ENCODE assay signal across 36 cellular contexts in the genomic region with DNA sequence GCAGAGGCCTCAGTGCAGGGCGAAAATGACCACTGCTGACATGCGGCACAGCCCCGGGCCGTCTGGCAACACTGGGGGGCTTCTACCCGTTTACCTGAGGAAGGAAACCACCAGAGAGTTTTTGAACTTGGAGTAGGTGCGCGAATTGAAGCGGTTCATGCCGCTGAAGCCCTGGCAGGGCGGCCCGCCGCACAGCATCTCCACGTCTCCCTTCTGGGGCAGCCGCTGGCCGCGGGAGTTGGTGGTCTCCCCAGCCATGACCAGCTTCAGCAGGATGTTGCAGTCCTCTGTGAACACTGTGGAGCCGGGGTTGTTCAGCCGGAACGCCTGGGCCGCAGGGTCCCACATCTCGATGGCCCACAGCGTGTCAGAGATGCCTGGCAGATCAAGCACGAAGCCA. TPM values are rescaled to one million over a fixed set of nuclear protein-coding genes. Genes with fewer than 3 reads are reported as not detected.
"Had no signal": no experiment of that assay in that cellular context is flagged by ENCODE, and none has a peak within 500 bp of the region (broad histone marks: within the 10 kb centered on the region; RNA-seq: fewer than 3 reads in every experiment).

No MANE protein-coding gene starts in this region.

- H3K9me3 ChIP-seq: gastroesophageal sphincter, psoas muscle, sigmoid colon, stomach, thyroid gland, upper lobe of left lung, vagina had no signal

- H3K9me3 Mint-ChIP-seq: activated CD4-positive, alpha-beta memory T cell treated with anti-CD3 and anti-CD28 coated beads for 36 hours; activated CD4-positive, alpha-beta T cell treated with anti-CD3 and anti-CD28 coated beads, Interleukin-2, amount 10 ng/mL, durations not matched to agents 24 days and 14 days; activated T-helper 2 cell treated with anti-CD3 and anti-CD28 coated beads, Interferon-gamma antibody, Interleukin-2, Interleukin-4, amounts not matched to agents 10 μg/mL and 5 μg/mL and 100 μg/mL, durations not matched to agents 14 hours and 24 hours and 36 hours; central memory CD8-positive, alpha-beta T cell; mesothelial cell of epicardium; naive B cell; stimulated activated naive B cell treated with anti-CD40 and anti-IgM and Interleukin-4, amounts not matched to agents 10 μg/mL and 1 μg/mL and 100 μg/mL, for 72 hours; T-helper 1 cell treated with Interleukin-12 subunit alpha and Interleukin-12 subunit beta and Interleukin-4 antibody, amounts not matched to agents 30 μg/mL and 1 μg/mL, for 36 hours had no signal

- H2AFZ ChIP-seq: hepatocyte, parathyroid adenoma had no signal

- H3K27me3 Mint-ChIP-seq: activated CD4-positive, alpha-beta memory T cell treated with anti-CD3 and anti-CD28 coated beads for 36 hours; activated CD4-positive, alpha-beta T cell treated with anti-CD3 and anti-CD28 coated beads, Interleukin-2, amount 10 ng/mL, durations not matched to agents 24 days and 14 days; activated naive CD8-positive, alpha-beta T cell; central memory CD8-positive, alpha-beta T cell; naive B cell; stimulated activated naive B cell treated with anti-CD40 and anti-IgM and Interleukin-4, amounts not matched to agents 10 μg/mL and 1 μg/mL and 100 μg/mL, for 72 hours had no signal

- H3K27ac Mint-ChIP-seq: activated CD4-positive, alpha-beta memory T cell treated with anti-CD3 and anti-CD28 coated beads for 36 hours; activated CD4-positive, alpha-beta T cell treated with anti-CD3 and anti-CD28 coated beads, Interleukin-2, amount 10 ng/mL, durations not matched to agents 24 days and 14 days; activated naive CD8-positive, alpha-beta T cell; activated T-helper 2 cell treated with anti-CD3 and anti-CD28 coated beads, Interferon-gamma antibody, Interleukin-2, Interleukin-4, amounts not matched to agents 10 μg/mL and 5 μg/mL and 100 μg/mL, durations not matched to agents 14 hours and 24 hours and 36 hours; mesothelial cell of epicardium; T-helper 1 cell treated with Interleukin-12 subunit alpha and Interleukin-12 subunit beta and Interleukin-4 antibody, amounts not matched to agents 30 μg/mL and 1 μg/mL, for 36 hours had no signal

- H3K27me3 ChIP-seq: gastroesophageal sphincter, hepatocyte, sigmoid colon, stomach, thyroid gland, upper lobe of left lung, vagina had no signal

- DNase-seq: activated CD4-positive, alpha-beta memory T cell treated with anti-CD3 and anti-CD28 coated beads for 36 hours; activated CD4-positive, alpha-beta T cell treated with anti-CD3 and anti-CD28 coated beads, Interleukin-2, amount 10 ng/mL, durations not matched to agents 24 days and 14 days; activated CD4-positive, CD25-positive, alpha-beta regulatory T cell treated with anti-CD3 and anti-CD28 coated beads, Interleukin-2, amount 50 U/mL, for 72 hours; activated CD8-positive, alpha-beta memory T cell treated with anti-CD3 and anti-CD28 coated beads, Interleukin-2, amount 50 U/mL, for 48 hours; activated T-cell treated with anti-CD3 and anti-CD28 coated beads, Interleukin-2, amount 50 U/mL, for 48 hours; anterior cingulate cortex; effector memory CD4-positive, alpha-beta T cell; islet precursor cell; left cardiac atrium; left ventricle myocardium superior; naive B cell; nucleus accumbens; psoas muscle; sigmoid colon; stimulated activated CD4-positive, alpha-beta T cell treated with anti-CD3 and anti-CD28 coated beads, Interleukin-1b, Interleukin-23, amount 100 ng/mL, for 48 hours; stimulated activated CD4-positive, alpha-beta T cell treated with anti-CD3 and anti-CD28 coated beads, Interleukin-4, amount 100 ng/mL, for 4 hours; stimulated activated CD8-positive, alpha-beta memory T cell treated with anti-CD3 and anti-CD28 coated beads, Interleukin-4, amount 100 ng/mL, for 48 hours; stimulated activated naive B cell treated with anti-CD40 and anti-IgM and Interleukin-4, amounts not matched to agents 10 μg/mL and 1 μg/mL and 100 μg/mL, for 72 hours; stomach; SW 1271; T-helper 9 cell; thyroid gland had no signal

- H3K4me3 Mint-ChIP-seq: activated CD4-positive, alpha-beta memory T cell treated with anti-CD3 and anti-CD28 coated beads for 36 hours; activated CD4-positive, alpha-beta T cell treated with anti-CD3 and anti-CD28 coated beads, Interleukin-2, amount 10 ng/mL, durations not matched to agents 24 days and 14 days; activated naive CD8-positive, alpha-beta T cell; central memory CD8-positive, alpha-beta T cell; mesothelial cell of epicardium; naive B cell; stimulated activated naive B cell treated with anti-CD40 and anti-IgM and Interleukin-4, amounts not matched to agents 10 μg/mL and 1 μg/mL and 100 μg/mL, for 72 hours; T-helper 1 cell treated with Interleukin-12 subunit alpha and Interleukin-12 subunit beta and Interleukin-4 antibody, amounts not matched to agents 30 μg/mL and 1 μg/mL, for 36 hours had no signal

- H3K4me3 ChIP-seq: gastroesophageal sphincter, hepatocyte, psoas muscle, sigmoid colon, smooth muscle cell, stomach, thyroid gland, upper lobe of left lung, vagina had no signal

- H3K9ac ChIP-seq: parathyroid adenoma had no signal

- H3K4me1 Mint-ChIP-seq: mesothelial cell of epicardium, naive B cell had no signal

- H3K27ac ChIP-seq: gastroesophageal sphincter, hepatocyte, parathyroid adenoma, psoas muscle, sigmoid colon, stomach, thyroid gland, upper lobe of left lung, vagina had no signal

- FAIRE-seq: bronchial epithelial cell had no signal

- H3K4me1 ChIP-seq: gastroesophageal sphincter, parathyroid adenoma, psoas muscle, sigmoid colon, stomach, thyroid gland, vagina had no signal

- H3K79me2 ChIP-seq: hepatocyte had no signal

- H3K4me2 ChIP-seq: hepatocyte, smooth muscle cell had no signal

RNA-seq across cellular contexts. Expression of gene ANGPTL6, which starts 37.5 kb away (rescaled TPM):
- total RNA-seq: fibroblast of villous mesenchyme, gastroesophageal sphincter, left ventricle myocardium superior, psoas muscle, sigmoid colon, vagina had no signal
- polyA plus RNA-seq: neural cell had no signal
